8 cellular contexts compared by ENCODE assay signal in the genomic region with DNA sequence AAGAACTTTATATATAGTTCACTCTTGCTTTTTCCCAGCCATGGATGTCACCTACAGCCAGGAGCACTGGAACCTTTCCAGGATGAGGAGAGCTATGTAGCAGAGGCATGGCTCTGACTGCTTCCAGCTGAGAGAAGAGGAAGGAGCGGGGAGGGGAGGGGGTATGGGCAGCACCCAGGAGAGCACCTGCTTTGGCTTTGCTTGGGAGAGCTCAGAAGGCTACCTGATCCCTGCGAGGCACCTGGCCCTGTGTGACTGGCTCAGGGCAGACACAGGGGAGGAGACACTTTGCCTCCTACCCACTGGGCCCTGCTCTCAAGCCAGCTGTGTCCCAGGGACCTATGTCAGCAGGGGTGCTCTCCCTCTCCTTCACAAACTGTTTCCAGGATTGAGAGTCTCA.
DNase-seq lines count a peak whose midpoint lies in the region; ATAC-seq and TF ChIP-seq lines count a peak whose summit lies in the region.
"Had no signal": no experiment of that assay in that cellular context is flagged by ENCODE, and none has a peak within 500 bp of the region (broad histone marks: within the 10 kb centered on the region; RNA-seq: fewer than 3 reads in every experiment).

No MANE protein-coding gene starts in this region.

- no peak for ATAC-seq in HG03045 (IDR thresholded peaks at IDR 0.05; ENCODE audit: unreplicated experiment)
- no peak for ATAC-seq in HG02970 (IDR thresholded peaks at IDR 0.05; ENCODE audit: low FRiP score, unreplicated experiment)

- H3K9me3 Mint-ChIP-seq in IgD-negative memory B cell, result no peaks in the 10 kb centered on the region

- TF ChIP-seq EP300 in esophagus muscularis mucosa (IDR thresholded peaks at IDR 0.05), result no peak

- peaks cover 53 to 68% (median 55%) of the 10 kb centered on the region in 3 donors for H3K4me1 Mint-ChIP-seq in IgD-negative memory B cell

- peak overlapping the region in 3 of 4 donors; percentile 54 to 91 (median 90) for H3K4me3 Mint-ChIP-seq in IgD-negative memory B cell

- H3K27me3 Mint-ChIP-seq in IgD-negative memory B cell, result no peaks in the 10 kb centered on the region

- intact Hi-C loops in esophagus muscularis mucosa (cut with DNase I) (no loop called here), spleen (cut with DNase I; ENCODE audit: low total_unique reads) (no loop called here)

- H3K36me3 ChIP-seq in esophagus muscularis mucosa (peaks cover 7 to 39% (median 25%) of the 10 kb centered on the region in 4 donors), spleen (peaks cover 0 to 67% (median 2%) of the 10 kb centered on the region in 6 donors)
- H3K36me3 ChIP-seq: ovary had no signal

- 79% methylated on average over 2 of the region's 2 CpGs for WGBS in esophagus muscularis mucosa
- 54 to 86% (median 80%) methylated on average over 2 of the region's 2 CpGs for WGBS in spleen, 5 donors

- H3K36me3 Mint-ChIP-seq in IgD-negative memory B cell, result peaks cover 2% of the 10 kb centered on the region

- no peaks in the 10 kb centered on the region for H3K9me3 ChIP-seq in esophagus muscularis mucosa
- no peaks in the 10 kb centered on the region for H3K9me3 ChIP-seq in spleen
- H3K9me3 ChIP-seq: ovary had no signal

- TF ChIP-seq POLR2A in esophagus muscularis mucosa (IDR thresholded peaks at IDR 0.05; ENCODE audit: low read depth) (no peak), spleen (IDR thresholded peaks at IDR 0.05) (no peak)

- H3K4me1 ChIP-seq in esophagus muscularis mucosa (peaks cover 58 to 84% (median 64%) of the 10 kb centered on the region in 4 donors), spleen (peaks cover 47 to 97% (median 61%) of the 10 kb centered on the region in 6 donors)

- no peak for TF ChIP-seq CTCF in esophagus muscularis mucosa (IDR thresholded peaks at IDR 0.05)
- no peak for TF ChIP-seq CTCF in spleen (IDR thresholded peaks at IDR 0.05 in 8 of 11, conservative IDR thresholded peaks at IDR 0.05 in 3 of 11)

- H3K27ac ChIP-seq in esophagus muscularis mucosa (replicated peaks in 1 of 4) (peak overlapping the region in 3 of 4 donors; percentile 3 to 42 (median 39)), spleen (peak overlapping the region in 6 of 8 donors; percentile 7 to 80 (median 66))
- H3K27ac ChIP-seq: ovary had no signal

- H3K4me3 ChIP-seq in esophagus muscularis mucosa (no peak overlapping the region), spleen (peak overlapping the region in 1 of 8 donors; percentile 27)
- H3K4me3 ChIP-seq: ovary had no signal

- DNase-seq in NCI-H345 treated with DMSO at 0.1 percent for 48 hours (lab: John Stamatoyannopoulos, UW; ENCODE audit: unreplicated experiment) (peak; percentile 51), esophagus muscularis mucosa (ENCODE audit: extremely low spot score) (no peak), spleen (no peak)
- DNase-seq in stimulated activated CD4-positive, alpha-beta T cell treated with anti-CD3 and anti-CD28 coated beads, Interleukin-2, amount 100 ng/mL, for 24 hours, result no peak

- H3K27ac Mint-ChIP-seq in IgD-negative memory B cell, result peak overlapping the region; percentile 78 to 96 (median 80)

- no peaks in the 10 kb centered on the region for H3K27me3 ChIP-seq in esophagus muscularis mucosa
- no peaks in the 10 kb centered on the region for H3K27me3 ChIP-seq in spleen (replicated peaks in 1 of 7)
- H3K27me3 ChIP-seq: ovary had no signal
